19 cellular contexts compared by ENCODE assay signal in the genomic region with DNA sequence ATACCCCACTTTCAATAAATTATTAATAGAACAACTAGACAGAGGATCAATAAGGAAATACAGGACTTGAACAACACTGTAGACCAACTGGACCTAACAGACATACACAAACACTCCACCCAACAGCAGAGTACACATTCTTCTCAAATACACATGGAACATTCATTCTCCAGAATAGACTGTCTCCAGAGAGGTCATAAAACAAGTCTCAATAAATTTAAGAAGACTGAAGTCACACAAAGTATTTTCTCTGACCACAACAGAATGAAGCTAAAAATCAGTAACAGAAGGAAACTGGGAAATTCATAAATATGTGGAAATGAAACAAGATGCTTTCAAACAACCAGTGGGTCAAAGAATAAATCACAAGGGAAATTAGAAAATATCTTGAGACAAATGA.
DNase-seq lines count a peak whose midpoint lies in the region; ATAC-seq, FAIRE-seq and TF ChIP-seq lines count a peak whose summit lies in the region.
"Had no signal": no experiment of that assay in that cellular context is flagged by ENCODE, and none has a peak within 500 bp of the region (broad histone marks: within the 10 kb centered on the region; RNA-seq: fewer than 3 reads in every experiment).

No MANE protein-coding gene starts in this region.

- no peak overlapping the region for H3K4me3 ChIP-seq in astrocyte (ENCODE audit: insufficient read depth, low read depth, low read length)
- H3K4me3 ChIP-seq: adrenal gland, sigmoid colon had no signal

- H3K27ac Mint-ChIP-seq in astrocyte (ENCODE audit: unreplicated experiment), result no peak overlapping the region
- H3K27ac Mint-ChIP-seq in memory B cell, result peak overlapping the region; percentile 54
- H3K27ac Mint-ChIP-seq in stimulated activated effector memory CD8-positive, alpha-beta T cell treated with anti-CD3 and anti-CD28 coated beads, Interleukin-12 subunit alpha, Interleukin-12 subunit beta, amount 100 ng/mL, for 72 hours, result peak overlapping the region; percentile 39
- H3K27ac Mint-ChIP-seq: B cell had no signal

- TF ChIP-seq CTCF in astrocyte (IDR thresholded peaks at IDR 0.05; ENCODE audit: insufficient read depth, low read depth, low read length), result no peak

- no peak overlapping the region for H3K27ac ChIP-seq in astrocyte (ENCODE audit: low read depth, low read length)

- no peak for ATAC-seq in memory B cell (ENCODE audit: low read depth)
- no peak for ATAC-seq in stimulated activated effector memory CD8-positive, alpha-beta T cell treated with anti-CD3 and anti-CD28 coated beads, Interleukin-12 subunit alpha, Interleukin-12 subunit beta, amount 100 ng/mL, for 72 hours
- no peak for ATAC-seq in HG03097 (IDR thresholded peaks at IDR 0.05; ENCODE audit: low FRiP score, unreplicated experiment)
- ATAC-seq in stimulated activated naive CD8-positive, alpha-beta T cell treated with anti-CD3 and anti-CD28 coated beads, Interleukin-15, Interleukin-2, amounts not matched to agents 100 U/mL and 50 U/mL, for 24 hours, result no peak
- ATAC-seq: activated CD4-positive, CD25-positive, alpha-beta regulatory T cell treated with anti-CD3 and anti-CD28 coated beads, Interleukin-2, amount 50 U/mL, for 24 hours had no signal

- H3K9me3 Mint-ChIP-seq in astrocyte (ENCODE audit: unreplicated experiment) (no peaks in the 10 kb centered on the region), memory B cell (no peaks in the 10 kb centered on the region)
- no peaks in the 10 kb centered on the region for H3K9me3 Mint-ChIP-seq in stimulated activated effector memory CD8-positive, alpha-beta T cell treated with anti-CD3 and anti-CD28 coated beads, Interleukin-12 subunit alpha, Interleukin-12 subunit beta, amount 100 ng/mL, for 72 hours
- H3K9me3 Mint-ChIP-seq: central memory CD8-positive, alpha-beta T cell had no signal

- no peaks in the 10 kb centered on the region for H3K27me3 ChIP-seq in astrocyte (ENCODE audit: insufficient read depth, low read length)
- H3K27me3 ChIP-seq: adrenal gland, sigmoid colon had no signal

- peak; percentile 63 for FAIRE-seq in astrocyte (lab: Jason Lieb, UNC)
- FAIRE-seq: GM12892 had no signal

- H2AFZ ChIP-seq in astrocyte (ENCODE audit: low read depth, low read length), result no peak overlapping the region

- H3K9me3 ChIP-seq in astrocyte (ENCODE audit: insufficient read depth, low read depth, low read length), result no peaks in the 10 kb centered on the region
- H3K9me3 ChIP-seq: adrenal gland, sigmoid colon had no signal

- H3K9ac ChIP-seq in astrocyte (ENCODE audit: low read length), result no peak overlapping the region

- peaks cover 30% of the 10 kb centered on the region for H4K20me1 ChIP-seq in astrocyte (ENCODE audit: insufficient read depth, low read length)

- H3K4me2 ChIP-seq in astrocyte (ENCODE audit: low read length), result no peak overlapping the region

- H3K4me1 Mint-ChIP-seq in astrocyte (ENCODE audit: low read depth, unreplicated experiment), result peaks cover 15% of the 10 kb centered on the region
- peaks cover 9% of the 10 kb centered on the region for H3K4me1 Mint-ChIP-seq in memory B cell
- no peaks in the 10 kb centered on the region for H3K4me1 Mint-ChIP-seq in stimulated activated effector memory CD8-positive, alpha-beta T cell treated with anti-CD3 and anti-CD28 coated beads, Interleukin-12 subunit alpha, Interleukin-12 subunit beta, amount 100 ng/mL, for 72 hours
- H3K4me1 Mint-ChIP-seq: B cell; central memory CD8-positive, alpha-beta T cell had no signal

- DNase-seq in GM04503 (ENCODE audit: low read depth) (peak; percentile 81), astrocyte (ENCODE audit: low read depth) (no peak), memory B cell (ENCODE audit: low spot score in 2 of 2) (no peak), NCI-H2227 treated with DMSO at 0.1 percent for 48 hours (lab: John Stamatoyannopoulos, UW) (no peak)
- DNase-seq in stimulated activated effector memory CD8-positive, alpha-beta T cell treated with anti-CD3 and anti-CD28 coated beads, Interleukin-12 subunit alpha, Interleukin-12 subunit beta, amount 100 ng/mL, for 72 hours (ENCODE audit: low spot score in 2 of 2), result no peak
- DNase-seq in activated CD4-positive, CD25-positive, alpha-beta regulatory T cell (lab: John Stamatoyannopoulos, UW), result no peak
- no peak for DNase-seq in stimulated activated naive CD8-positive, alpha-beta T cell treated with anti-CD3 and anti-CD28 coated beads, Interleukin-15, Interleukin-2, amounts not matched to agents 100 U/mL and 50 U/mL, for 24 hours
- DNase-seq: effector memory CD4-positive, alpha-beta T cell; GDM1; occipital lobe; substantia nigra; T-helper 9 cell had no signal

- H3K79me2 ChIP-seq in astrocyte (ENCODE audit: insufficient read depth, low read length), result peaks cover 5% of the 10 kb centered on the region

- peaks cover 20% of the 10 kb centered on the region for H3K36me3 Mint-ChIP-seq in astrocyte (ENCODE audit: low read depth, unreplicated experiment)
- peaks cover 30% of the 10 kb centered on the region for H3K36me3 Mint-ChIP-seq in memory B cell
- peaks cover 56% of the 10 kb centered on the region for H3K36me3 Mint-ChIP-seq in stimulated activated effector memory CD8-positive, alpha-beta T cell treated with anti-CD3 and anti-CD28 coated beads, Interleukin-12 subunit alpha, Interleukin-12 subunit beta, amount 100 ng/mL, for 72 hours

- H3K4me3 Mint-ChIP-seq in astrocyte (ENCODE audit: unreplicated experiment) (no peak overlapping the region), memory B cell (no peak overlapping the region)
- no peak overlapping the region for H3K4me3 Mint-ChIP-seq in stimulated activated effector memory CD8-positive, alpha-beta T cell treated with anti-CD3 and anti-CD28 coated beads, Interleukin-12 subunit alpha, Interleukin-12 subunit beta, amount 100 ng/mL, for 72 hours
- H3K4me3 Mint-ChIP-seq: B cell; central memory CD8-positive, alpha-beta T cell had no signal

- no peaks in the 10 kb centered on the region for H3K4me1 ChIP-seq in astrocyte (ENCODE audit: insufficient read depth, low read length)

- no peaks in the 10 kb centered on the region for H3K27me3 Mint-ChIP-seq in astrocyte (ENCODE audit: low read depth, unreplicated experiment)
- no peaks in the 10 kb centered on the region for H3K27me3 Mint-ChIP-seq in memory B cell
- H3K27me3 Mint-ChIP-seq: B cell; central memory CD8-positive, alpha-beta T cell had no signal

- H3K36me3 ChIP-seq in astrocyte (ENCODE audit: insufficient read depth, low read length), result peaks cover 17% of the 10 kb centered on the region
